ENCODE assay signal across 8 cellular contexts in genomic region chr1:229736376-229736775, GRCh38.
"Had no signal": no experiment of that assay in that cellular context is flagged by ENCODE, and none has a peak within 500 bp of the region (broad histone marks: within the 10 kb centered on the region; RNA-seq: fewer than 3 reads in every experiment).

No MANE protein-coding gene starts in this region.

- FAIRE-seq: G401.6, GM12878, GM12891, GM12892, GM18507, GM19239 had no signal

- ATAC-seq: GM12878 had no signal

- DNase-seq: GDM1, GF-D8 had no signal

- H3K4me3 ChIP-seq: GM12878 had no signal
